12 cellular contexts compared by ENCODE assay signal in the genomic region with DNA sequence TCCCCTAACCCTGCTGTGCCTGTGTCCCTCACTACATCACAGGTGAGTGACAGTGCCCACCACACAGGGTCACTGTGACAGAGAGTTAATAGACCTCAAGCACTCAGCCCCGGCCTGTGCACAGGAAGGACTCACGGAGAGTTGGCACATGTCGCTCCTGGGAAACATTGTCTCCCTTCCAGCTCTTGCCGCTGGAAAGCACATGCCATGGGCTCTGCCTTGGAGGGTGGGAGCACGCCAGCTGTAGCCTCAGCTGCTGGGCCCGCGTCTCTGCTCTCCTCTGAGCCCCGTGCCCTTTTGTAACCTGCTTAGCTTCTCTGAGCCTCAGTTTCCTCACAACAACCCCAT. TPM values are rescaled to one million over a fixed set of nuclear protein-coding genes. Genes with fewer than 3 reads are reported as not detected.
DNase-seq lines count a peak whose midpoint lies in the region; ATAC-seq and TF ChIP-seq lines count a peak whose summit lies in the region.
"Had no signal": no experiment of that assay in that cellular context is flagged by ENCODE, and none has a peak within 500 bp of the region (broad histone marks: within the 10 kb centered on the region; RNA-seq: fewer than 3 reads in every experiment).

No MANE protein-coding gene starts in this region.

- H3K27ac ChIP-seq in coronary artery (peak overlapping the region; percentile 88), upper lobe of left lung (peak overlapping the region in 1 of 4 donors; percentile 74)

- no peak overlapping the region for H3K27ac Mint-ChIP-seq in activated T-cell treated with anti-CD3 and anti-CD28 coated beads, Interleukin-2, amount 50 U/mL, for 72 hours
- H3K27ac Mint-ChIP-seq in memory B cell, result no peak overlapping the region
- H3K27ac Mint-ChIP-seq: activated CD4-positive, alpha-beta memory T cell treated with anti-CD3 and anti-CD28 coated beads for 36 hours had no signal

- H3K9me3 Mint-ChIP-seq in activated T-cell treated with anti-CD3 and anti-CD28 coated beads, Interleukin-2, amount 50 U/mL, for 72 hours, result no peaks in the 10 kb centered on the region
- no peaks in the 10 kb centered on the region for H3K9me3 Mint-ChIP-seq in memory B cell
- H3K9me3 Mint-ChIP-seq: activated CD4-positive, alpha-beta memory T cell treated with anti-CD3 and anti-CD28 coated beads for 36 hours had no signal

- H3K36me3 Mint-ChIP-seq in activated T-cell treated with anti-CD3 and anti-CD28 coated beads, Interleukin-2, amount 50 U/mL, for 72 hours (ENCODE audit: insufficient read depth in 2 of 2), result no peaks in the 10 kb centered on the region
- H3K36me3 Mint-ChIP-seq in memory B cell, result no peaks in the 10 kb centered on the region
- H3K36me3 Mint-ChIP-seq: activated CD4-positive, alpha-beta memory T cell treated with anti-CD3 and anti-CD28 coated beads for 36 hours had no signal

- H3K4me3 Mint-ChIP-seq in activated T-cell treated with anti-CD3 and anti-CD28 coated beads, Interleukin-2, amount 50 U/mL, for 72 hours, result peak overlapping the region; percentile 34 to 47
- peak overlapping the region; percentile 51 for H3K4me3 Mint-ChIP-seq in memory B cell
- H3K4me3 Mint-ChIP-seq: activated CD4-positive, alpha-beta memory T cell treated with anti-CD3 and anti-CD28 coated beads for 36 hours had no signal

- TF ChIP-seq POLR2A in upper lobe of left lung (IDR thresholded peaks at IDR 0.05), result no peak

- no peaks in the 10 kb centered on the region for H3K27me3 Mint-ChIP-seq in activated T-cell treated with anti-CD3 and anti-CD28 coated beads, Interleukin-2, amount 50 U/mL, for 72 hours (ENCODE audit: low read depth)
- H3K27me3 Mint-ChIP-seq in memory B cell, result peaks cover 15% of the 10 kb centered on the region

- peaks cover 14 to 37% (median 21%) of the 10 kb centered on the region in 4 donors for H3K4me1 ChIP-seq in upper lobe of left lung

- 76 to 85% methylated on average over 5 to 8 of the region's 8 CpGs for WGBS in upper lobe of left lung, 2 donors

- no peaks in the 10 kb centered on the region for H3K36me3 ChIP-seq in upper lobe of left lung

- no peak for DNase-seq in activated T-cell treated with anti-CD3 and anti-CD28 coated beads, Interleukin-2, amount 50 U/mL, for 72 hours
- DNase-seq in activated T-cell treated with anti-CD3 and anti-CD28 coated beads, Interleukin-2, amount 50 U/mL, for 1 hour, result no peak
- DNase-seq in coronary artery (ENCODE audit: low spot score), result no peak
- DNase-seq in memory B cell (ENCODE audit: low spot score in 2 of 2), result no peak
- no peak for DNase-seq in upper lobe of left lung
- DNase-seq in NCI-H748 treated with DMSO at 0.1 percent for 48 hours (lab: John Stamatoyannopoulos, UW), result no peak
- DNase-seq in NCI-H82 treated with DMSO at 0.1 percent for 48 hours (lab: John Stamatoyannopoulos, UW; ENCODE audit: unreplicated experiment), result no peak
- DNase-seq in ureter (ENCODE audit: low spot score), result no peak
- DNase-seq: activated CD4-positive, alpha-beta memory T cell treated with anti-CD3 and anti-CD28 coated beads for 36 hours; foreskin melanocyte; NCI-H524; stimulated activated CD4-positive, alpha-beta T cell treated with anti-CD3 and anti-CD28 coated beads, Interleukin-12 subunit alpha, Interleukin-12 subunit beta, amount 100 ng/mL, for 4 hours had no signal

- H3K9me3 ChIP-seq in upper lobe of left lung, result no peaks in the 10 kb centered on the region

- peaks cover 0 to 4% (median 0%) of the 10 kb centered on the region in 4 donors for H3K27me3 ChIP-seq in upper lobe of left lung

- H3K4me3 ChIP-seq in coronary artery, result peak overlapping the region; percentile 79
- H3K4me3 ChIP-seq in upper lobe of left lung, result peak overlapping the region in 3 of 4 donors; percentile 62 to 67 (median 66)

- H3K4me1 Mint-ChIP-seq in activated T-cell treated with anti-CD3 and anti-CD28 coated beads, Interleukin-2, amount 50 U/mL, for 72 hours (ENCODE audit: low read depth), result peaks cover 20% of the 10 kb centered on the region
- H3K4me1 Mint-ChIP-seq in memory B cell, result peaks cover 8% of the 10 kb centered on the region

- no peak for ATAC-seq in activated T-cell treated with anti-CD3 and anti-CD28 coated beads, Interleukin-2, amount 50 U/mL, for 72 hours (replicated peaks in 1 of 2)
- ATAC-seq in memory B cell (ENCODE audit: low read depth), result no peak
- ATAC-seq in upper lobe of left lung (ENCODE audit: low FRiP score in 2 of 2), result no peak

- TF ChIP-seq CTCF in coronary artery (IDR thresholded peaks at IDR 0.05) (no peak), upper lobe of left lung (IDR thresholded peaks at IDR 0.05) (no peak)

- no peak for TF ChIP-seq EP300 in upper lobe of left lung (IDR thresholded peaks at IDR 0.05)

RNA-seq across cellular contexts. Expression of a gene that starts 0.7 kb away (rescaled TPM):
- 1 to 10 TPM; 2.6 to 3.4 TPM for total RNA-seq in activated T-cell treated with anti-CD3 and anti-CD28 coated beads, Interleukin-2, amount 50 U/mL, for 72 hours
- total RNA-seq in upper lobe of left lung (10 to 100 TPM; 14.5 to 37.7 (median 18.1) TPM), ureter (15.2 TPM)

RNA-seq across cellular contexts. Expression of a gene that starts 34.5 kb away (rescaled TPM):
- not detected for total RNA-seq in activated T-cell treated with anti-CD3 and anti-CD28 coated beads, Interleukin-2, amount 50 U/mL, for 72 hours
- total RNA-seq in upper lobe of left lung (under 1 TPM in 3 of 6 donors, not detected in 3; 0.14 to 0.24 (median 0.15) TPM), ureter (4.8 TPM)
- total RNA-seq: activated CD4-positive, alpha-beta memory T cell treated with anti-CD3 and anti-CD28 coated beads for 36 hours had no signal
